2 cellular contexts compared by ENCODE assay signal in the genomic region with DNA sequence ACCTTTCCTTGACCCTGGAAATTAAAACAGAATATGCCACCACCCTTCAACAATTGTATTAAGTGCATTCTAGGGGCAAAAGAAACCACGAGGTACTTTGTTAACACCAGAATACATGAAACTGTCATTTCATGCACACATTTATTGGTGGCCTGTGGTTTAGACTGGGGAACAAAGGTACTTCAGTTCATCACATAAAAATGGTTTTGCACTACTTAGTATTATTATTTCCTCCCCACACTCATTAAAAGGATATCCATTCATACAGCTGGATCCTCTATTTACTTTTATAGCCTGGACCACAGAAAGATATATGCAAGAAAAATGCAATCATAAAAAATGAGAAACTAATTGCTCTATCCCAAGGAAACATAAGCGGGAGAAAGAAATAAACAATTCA.
TF ChIP-seq lines count a peak whose summit lies in the region.

No MANE protein-coding gene starts in this region.

TF ChIP-seq in HEK293, 187 proteins besides CTCF, POLR2A, EP300 and RAD21:
- TF ChIP-seq PRDM4 (tag by site-specific recombination; IDR thresholded peaks at IDR 0.05) = peak; percentile 60
- no peak for TF ChIP-seq ZNF48 (tag by site-specific recombination; IDR thresholded peaks at IDR 0.05)
- peak; percentile 77 for TF ChIP-seq PRDM6 (tag by site-specific recombination; IDR thresholded peaks at IDR 0.05)
- TF ChIP-seq, protein P1, sequence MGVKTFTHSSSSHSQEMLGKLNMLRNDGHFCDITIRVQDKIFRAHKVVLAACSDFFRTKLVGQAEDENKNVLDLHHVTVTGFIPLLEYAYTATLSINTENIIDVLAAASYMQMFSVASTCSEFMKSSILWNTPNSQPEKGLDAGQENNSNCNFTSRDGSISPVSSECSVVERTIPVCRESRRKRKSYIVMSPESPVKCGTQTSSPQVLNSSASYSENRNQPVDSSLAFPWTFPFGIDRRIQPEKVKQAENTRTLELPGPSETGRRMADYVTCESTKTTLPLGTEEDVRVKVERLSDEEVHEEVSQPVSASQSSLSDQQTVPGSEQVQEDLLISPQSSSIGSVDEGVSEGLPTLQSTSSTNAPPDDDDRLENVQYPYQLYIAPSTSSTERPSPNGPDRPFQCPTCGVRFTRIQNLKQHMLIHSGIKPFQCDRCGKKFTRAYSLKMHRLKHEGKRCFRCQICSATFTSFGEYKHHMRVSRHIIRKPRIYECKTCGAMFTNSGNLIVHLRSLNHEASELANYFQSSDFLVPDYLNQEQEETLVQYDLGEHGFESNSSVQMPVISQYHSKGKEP (tag by site-specific recombination; IDR thresholded peaks at IDR 0.05) = no peak
- no peak for TF ChIP-seq ZNF341 (tag by site-specific recombination; IDR thresholded peaks at IDR 0.05; ENCODE audit: low read depth)
- TF ChIP-seq HOXA7 (CRISPR knock-in tag; IDR thresholded peaks at IDR 0.05; ENCODE audit: borderline replicate concordance) = no peak
- no peak for TF ChIP-seq ZNF707 (tag by site-specific recombination; IDR thresholded peaks at IDR 0.05)
- peak; percentile 50; the same call in 1 of the 2 replicates for TF ChIP-seq ZNF18 (tag by site-specific recombination; IDR thresholded peaks at IDR 0.05)
- TF ChIP-seq ZNF610 (tag by site-specific recombination; IDR thresholded peaks at IDR 0.05; ENCODE audit: borderline replicate concordance) = 0 out of 2 replicates have a peak, but pooled peaks have one; percentile 20
- TF ChIP-seq ZNF529 (tag by site-specific recombination; IDR thresholded peaks at IDR 0.05; ENCODE audit: insufficient replicate concordance) = no peak
- no peak for TF ChIP-seq ZNF362 (tag by site-specific recombination; IDR thresholded peaks at IDR 0.05)
- TF ChIP-seq ZNF514 (tag by site-specific recombination; IDR thresholded peaks at IDR 0.05) = no peak
- peak; percentile 40; the same call in 1 of the 2 replicates for TF ChIP-seq OSR2 (tag by site-specific recombination; IDR thresholded peaks at IDR 0.05)
- no peak for TF ChIP-seq SP7 (tag by site-specific recombination; IDR thresholded peaks at IDR 0.05)
- TF ChIP-seq MEIS1 (CRISPR knock-in tag; IDR thresholded peaks at IDR 0.05; ENCODE audit: borderline replicate concordance) = no peak
- no peak for TF ChIP-seq ZNF416 (tag by site-specific recombination; IDR thresholded peaks at IDR 0.05)
- TF ChIP-seq ZFHX2 (tag by site-specific recombination; conservative IDR thresholded peaks at IDR 0.05) = no peak
- no peak for TF ChIP-seq ZFP37 (tag by site-specific recombination; IDR thresholded peaks at IDR 0.05)
- TF ChIP-seq ZNF747 (tag by site-specific recombination; IDR thresholded peaks at IDR 0.05) = no peak

TF ChIP-seq in GM12878, 131 proteins besides CTCF, POLR2A, EP300 and RAD21 (continued from another document):
- TF ChIP-seq WRNIP1 (IDR thresholded peaks at IDR 0.05; ENCODE audit: borderline replicate concordance, low read depth, low read length) (no peak), RUNX3 (IDR thresholded peaks at IDR 0.05; ENCODE audit: low read length) (peak; percentile 48), REST (IDR thresholded peaks at IDR 0.05; ENCODE audit: low read depth, low read length) (no peak), GATAD2B (conservative IDR thresholded peaks at IDR 0.05; ENCODE audit: low read depth) (no peak), ZNF24 (IDR thresholded peaks at IDR 0.05) (peak; percentile 93), NKRF (conservative IDR thresholded peaks at IDR 0.05) (no peak), BCL11A (IDR thresholded peaks at IDR 0.05; ENCODE audit: low read depth, low read length) (no peak)
